ENCODE assay signal across 26 cellular contexts in the genomic region with DNA sequence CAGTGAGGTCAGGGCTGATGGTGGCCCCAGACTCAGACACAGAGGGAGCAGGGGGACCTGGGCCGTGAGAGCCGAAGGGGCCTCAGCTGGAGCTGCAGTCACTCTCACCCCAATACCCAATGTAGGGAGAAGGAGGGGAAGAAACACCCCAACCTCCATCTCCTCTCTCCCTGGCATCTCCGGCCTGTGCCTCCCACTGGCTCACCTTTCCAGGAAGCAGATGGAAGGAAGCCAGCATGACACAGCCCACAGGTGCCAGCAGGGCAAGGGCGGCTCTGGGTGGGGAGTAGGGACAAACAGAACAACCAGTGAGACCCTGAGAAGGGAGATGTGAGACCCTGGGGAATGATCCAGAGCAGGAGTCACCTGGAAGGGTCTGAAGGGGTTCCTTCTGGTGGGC. TPM values are rescaled to one million over a fixed set of nuclear protein-coding genes. Genes with fewer than 3 reads are reported as not detected.
DNase-seq lines count a peak whose midpoint lies in the region; ATAC-seq and TF ChIP-seq lines count a peak whose summit lies in the region.
"Had no signal": no experiment of that assay in that cellular context is flagged by ENCODE, and none has a peak within 500 bp of the region (broad histone marks: within the 10 kb centered on the region; RNA-seq: fewer than 3 reads in every experiment).

No MANE protein-coding gene starts in this region.

- DNase-seq in GM13977 (ENCODE audit: low spot score) (peak; percentile 12), NCI-H69 (lab: John Stamatoyannopoulos, UW) (peak; percentile 54), neural crest cell (ENCODE audit: low read depth, low spot score) (no peak), mesenchymal stem cell (no peak), NCI-H2029 treated with DMSO at 0.1 percent for 48 hours (lab: John Stamatoyannopoulos, UW) (no peak)
- DNase-seq in activated CD8-positive, alpha-beta T cell treated with anti-CD3 and anti-CD28 coated beads for 36 hours: no peak
- DNase-seq: ACHN; Caco-2; CD4-positive, alpha-beta memory T cell; DMS153; GDM1; GOT3; NCI-H1417 treated with DMSO at 0.1 percent for 48 hours; NCI-H187; NCI-H345; NCI-H524; NCI-H82; SIG-M5 had no signal

- H3K27me3 Mint-ChIP-seq in neural crest cell (ENCODE audit: low read depth): peaks cover 32% of the 10 kb centered on the region
- H3K27me3 Mint-ChIP-seq in activated CD8-positive, alpha-beta T cell treated with anti-CD3 and anti-CD28 coated beads for 36 hours: peaks cover 9% of the 10 kb centered on the region

- H2BK120ac ChIP-seq in mesenchymal stem cell (ENCODE audit: low read depth, low read length): no peak overlapping the region

- no peak overlapping the region for H2AK5ac ChIP-seq in mesenchymal stem cell (ENCODE audit: low read length, severe bottlenecking)

- no peak overlapping the region for H2AFZ ChIP-seq in mesenchymal stem cell (ENCODE audit: low read depth, low read length)
- H2AFZ ChIP-seq: PC-9 had no signal

- no peaks in the 10 kb centered on the region for H4K20me1 ChIP-seq in BLaER1

- no peaks in the 10 kb centered on the region for H3K79me1 ChIP-seq in mesenchymal stem cell (replicated peaks; ENCODE audit: low read length, poor library complexity, severe bottlenecking)

- H4K91ac ChIP-seq in mesenchymal stem cell (ENCODE audit: low read length): no peak overlapping the region

- no peak for ATAC-seq in activated CD8-positive, alpha-beta T cell treated with anti-CD3 and anti-CD28 coated beads for 36 hours
- ATAC-seq: HCT116, SK-N-SH treated with all-trans-retinoic acid at 6 μM for 48 hours had no signal

- no peak overlapping the region for H3K27ac Mint-ChIP-seq in neural crest cell (ENCODE audit: unreplicated experiment)
- no peak overlapping the region for H3K27ac Mint-ChIP-seq in activated CD8-positive, alpha-beta T cell treated with anti-CD3 and anti-CD28 coated beads for 36 hours

- no peak overlapping the region for H2BK15ac ChIP-seq in mesenchymal stem cell (ENCODE audit: low read depth, poor library complexity, severe bottlenecking)

- H3K4me3 ChIP-seq in BLaER1 (no peak overlapping the region), mesenchymal stem cell (ENCODE audit: insufficient read depth in 1 of 2, low read depth in 1 of 2, low read length in 2 of 2) (no peak overlapping the region)
- H3K4me3 ChIP-seq: BLaER1 treated with 17β-estradiol and CSF1 and Interleukin-3, amounts not matched to agents 10 nM and 100 nM; PC-9 had no signal

- no peak overlapping the region for H3K9ac ChIP-seq in BLaER1
- no peak overlapping the region for H3K9ac ChIP-seq in mesenchymal stem cell (ENCODE audit: low read length)

- CTCF ChIA-PET in activated CD8-positive, alpha-beta T cell treated with anti-CD3 and anti-CD28 coated beads for 36 hours (lab: Charles Lee): interaction anchor here (1.1 to 3.9 kb wide), 4 partner anchors 33 to 270 kb away, joined by 3 to 42 read pairs (median 7); no protein-coding TSS in a partner anchor

- H3K36me3 Mint-ChIP-seq in neural crest cell (ENCODE audit: low read depth): no peaks in the 10 kb centered on the region
- no peaks in the 10 kb centered on the region for H3K36me3 Mint-ChIP-seq in activated CD8-positive, alpha-beta T cell treated with anti-CD3 and anti-CD28 coated beads for 36 hours (ENCODE audit: low read depth)
- H3K36me3 Mint-ChIP-seq: CD4-positive, alpha-beta memory T cell had no signal

- 100% methylated on average over 2 of the region's 4 CpGs for WGBS in mesenchymal stem cell

- in situ Hi-C loops in GM13977 (cut with MboI; ENCODE audit: low pct_unique_long_range_greater_than_20kb, low sequenced_read_pairs, unreplicated experiment): loop anchor here (5.0 to 25.0 kb wide), 3 partner anchors 34 to 891 kb away; no protein-coding TSS in a partner anchor

- peak overlapping the region; percentile 34 for H3K4me3 Mint-ChIP-seq in neural crest cell
- no peak overlapping the region for H3K4me3 Mint-ChIP-seq in activated CD8-positive, alpha-beta T cell treated with anti-CD3 and anti-CD28 coated beads for 36 hours
- H3K4me3 Mint-ChIP-seq: CD4-positive, alpha-beta memory T cell; IgD-negative memory B cell had no signal

- H2BK12ac ChIP-seq in mesenchymal stem cell (ENCODE audit: low read length in 2 of 2): no peak overlapping the region

- H3K4me1 Mint-ChIP-seq in neural crest cell: peaks cover 27% of the 10 kb centered on the region
- peaks cover 4% of the 10 kb centered on the region for H3K4me1 Mint-ChIP-seq in activated CD8-positive, alpha-beta T cell treated with anti-CD3 and anti-CD28 coated beads for 36 hours (ENCODE audit: low read depth)

- H3K9me3 Mint-ChIP-seq in neural crest cell: no peaks in the 10 kb centered on the region
- H3K9me3 Mint-ChIP-seq in activated CD8-positive, alpha-beta T cell treated with anti-CD3 and anti-CD28 coated beads for 36 hours: no peaks in the 10 kb centered on the region
- H3K9me3 Mint-ChIP-seq: IgD-negative memory B cell had no signal

- no peak for TF ChIP-seq CTCF in GM13977 (IDR thresholded peaks at IDR 0.05; ENCODE audit: extremely low read depth, insufficient read depth, missing control alignments)
- no peak for TF ChIP-seq CTCF in neural crest cell (conservative IDR thresholded peaks at IDR 0.05)
- TF ChIP-seq CTCF in activated CD8-positive, alpha-beta T cell treated with anti-CD3 and anti-CD28 coated beads for 36 hours (IDR thresholded peaks at IDR 0.05): no peak

- H2BK5ac ChIP-seq in mesenchymal stem cell (ENCODE audit: low read depth, low read length, poor library complexity, severe bottlenecking): no peak overlapping the region

- H3K4me2 ChIP-seq in BLaER1: no peak overlapping the region
- no peak overlapping the region for H3K4me2 ChIP-seq in mesenchymal stem cell (ENCODE audit: low read length, poor library complexity, severe bottlenecking)
- H3K4me2 ChIP-seq: PC-9 had no signal

- POLR2A ChIA-PET in activated CD8-positive, alpha-beta T cell treated with anti-CD3 and anti-CD28 coated beads for 36 hours (lab: Charles Lee): interaction anchor here (1.7 kb wide), 1 partner anchor 35 kb away, joined by 5 read pairs; no protein-coding TSS in a partner anchor

- intact Hi-C loops in activated CD8-positive, alpha-beta T cell treated with anti-CD3 and anti-CD28 coated beads for 36 hours (cut with micrococcal nuclease): loop anchor here (5.0 kb wide), 2 partner anchors 34 to 271 kb away; no protein-coding TSS in a partner anchor

- H3K23ac ChIP-seq in mesenchymal stem cell (ENCODE audit: low read length in 2 of 2): no peak overlapping the region

- 0 out of 2 replicates have a peak overlapping the region, but pooled peaks have one; percentile 7 for H3K27ac ChIP-seq in BLaER1
- no peak overlapping the region for H3K27ac ChIP-seq in mesenchymal stem cell (ENCODE audit: low read length, poor library complexity, severe bottlenecking)
- H3K27ac ChIP-seq: BLaER1 treated with 17β-estradiol and CSF1 and Interleukin-3, amounts not matched to agents 10 nM and 100 nM; PC-9; RWPE1 had no signal

- H3K9me3 ChIP-seq in BLaER1: no peaks in the 10 kb centered on the region
- H3K9me3 ChIP-seq in mesenchymal stem cell (ENCODE audit: control insufficient read depth, low read length): no peaks in the 10 kb centered on the region
- H3K9me3 ChIP-seq: BLaER1 treated with 17β-estradiol and CSF1 and Interleukin-3, amounts not matched to agents 10 nM and 100 nM; Caco-2 had no signal

- H3K27me3 ChIP-seq in BLaER1 (no peaks in the 10 kb centered on the region), mesenchymal stem cell (ENCODE audit: control insufficient read depth in 1 of 2, insufficient read depth in 1 of 2, low read length in 2 of 2) (peaks cover 73 to 82% of the 10 kb centered on the region in 2 experiments)
- H3K27me3 ChIP-seq: BLaER1 treated with 17β-estradiol and CSF1 and Interleukin-3, amounts not matched to agents 10 nM and 100 nM had no signal

- H3K4me1 ChIP-seq in BLaER1: peaks cover 43% of the 10 kb centered on the region
- peaks cover 36% of the 10 kb centered on the region for H3K4me1 ChIP-seq in mesenchymal stem cell (ENCODE audit: control insufficient read depth, insufficient read depth, low read depth, low read length)

- H4K8ac ChIP-seq in mesenchymal stem cell (ENCODE audit: low read length): no peak overlapping the region

- H3K4ac ChIP-seq in mesenchymal stem cell (ENCODE audit: low read depth in 1 of 2, low read length in 2 of 2): no peak overlapping the region

- H3K14ac ChIP-seq in mesenchymal stem cell (ENCODE audit: low read length in 2 of 2): no peak overlapping the region

- H3K36me3 ChIP-seq in BLaER1 (no peaks in the 10 kb centered on the region), mesenchymal stem cell (ENCODE audit: control insufficient read depth in 1 of 2, insufficient read depth in 2 of 2, low read depth in 1 of 2, low read length in 2 of 2) (no peaks in the 10 kb centered on the region)
- H3K36me3 ChIP-seq: BLaER1 treated with 17β-estradiol and CSF1 and Interleukin-3, amounts not matched to agents 10 nM and 100 nM had no signal

- H3K18ac ChIP-seq in mesenchymal stem cell (ENCODE audit: low read depth in 1 of 2, low read length in 2 of 2): no peak overlapping the region

RNA-seq across cellular contexts. Expression of gene CRB2, which starts 3.0 kb away (rescaled TPM):
- 73.4 and 80.5 TPM in 2 replicates for total RNA-seq in neural crest cell
- 0.11 TPM for polyA plus RNA-seq in mesenchymal stem cell (2013, experiment 1 of 2)
- 0.10 TPM for polyA plus RNA-seq in mesenchymal stem cell (2013, experiment 2 of 2)
- total RNA-seq in activated CD8-positive, alpha-beta T cell treated with anti-CD3 and anti-CD28 coated beads for 36 hours: under 1 TPM in 1 of 2 experiments, not detected in 1; 0.09 TPM
- total RNA-seq: CD4-positive, alpha-beta memory T cell; PC-9; T-helper 2 cell treated with Interferon-gamma antibody and Interleukin-4, amounts not matched to agents 100 ng/mL and 5 ng/mL, for 36 hours had no signal
- polyA plus RNA-seq: CD4-positive, alpha-beta memory T cell; IgD-negative memory B cell had no signal

Comparison
In these comparisons a context has a peak if more than half of its experiments do, and no peak if none do; other contexts are left out.
1. DNase-seq: peak in GM13977 (single experiment) and NCI-H69 (single experiment); none in neural crest cell (single experiment), mesenchymal stem cell (single experiment), activated CD8-positive, alpha-beta T cell treated with anti-CD3 and anti-CD28 coated beads for 36 hours (single experiment) and NCI-H2029 treated with DMSO at 0.1 percent for 48 hours (single experiment).
2. RNA of gene CRB2, which starts 3.0 kb away (total RNA-seq): 73.4 to 80.5 TPM in neural crest cell; 0.09 TPM in activated CD8-positive, alpha-beta T cell treated with anti-CD3 and anti-CD28 coated beads for 36 hours; every median in the first group is over 10 times any median in the second.